8 cellular contexts compared by ENCODE assay signal in genomic region chr20:48831702-48832422, GRCh38. TPM values are rescaled to one million over a fixed set of nuclear protein-coding genes. Genes with fewer than 3 reads are reported as not detected.
DNase-seq lines count a peak whose midpoint lies in the region; ATAC-seq and TF ChIP-seq lines count a peak whose summit lies in the region.

No MANE protein-coding gene starts in this region.

- ATAC-seq in GM19023 (IDR thresholded peaks at IDR 0.05; ENCODE audit: unreplicated experiment) (no peak), GM18868 (IDR thresholded peaks at IDR 0.05; ENCODE audit: unreplicated experiment) (no peak)

- TF ChIP-seq CTCF in HFF-Myc (IDR thresholded peaks at IDR 0.05; ENCODE audit: low read depth, low read length, missing control alignments) (no peak), right atrium auricular region (IDR thresholded peaks at IDR 0.05) (no peak), GM13977 (IDR thresholded peaks at IDR 0.05; ENCODE audit: extremely low read depth, insufficient read depth, missing control alignments) (no peak)

- in situ Hi-C loops in GM13977 (cut with MboI; ENCODE audit: low pct_unique_long_range_greater_than_20kb, low sequenced_read_pairs, unreplicated experiment): no loop called here

- no peaks in the 10 kb centered on the region for H3K9me3 ChIP-seq in right atrium auricular region

- no peak overlapping the region for H3K4me3 ChIP-seq in HFF-Myc (replicated peaks; ENCODE audit: low read depth, low read length)
- H3K4me3 ChIP-seq in right atrium auricular region: no peak overlapping the region

- peak overlapping the region; percentile 0 to 26 for H3K27ac ChIP-seq in right atrium auricular region

- no peaks in the 10 kb centered on the region for H3K36me3 ChIP-seq in right atrium auricular region

- DNase-seq in HFF-Myc (ENCODE audit: extremely low read depth, low read depth) (peak; percentile 24), UCSD-AML1 (lab: John Stamatoyannopoulos, UW; ENCODE audit: unreplicated experiment) (peak; percentile 21), right atrium auricular region (ENCODE audit: low spot score) (peak; percentile 77), stromal cell of bone marrow (ENCODE audit: low read depth) (peak; percentile 76), NCI-H1417 treated with DMSO at 0.1 percent for 48 hours (lab: John Stamatoyannopoulos, UW) (no peak), GM13977 (ENCODE audit: low spot score) (no peak)

- no peaks in the 10 kb centered on the region for H3K27me3 ChIP-seq in right atrium auricular region

- H3K4me1 ChIP-seq in right atrium auricular region: peaks cover 0 to 26% of the 10 kb centered on the region in 2 donors

RNA-seq across cellular contexts. Expression of gene PREX1, which starts 4.1 kb away (rescaled TPM):
- 10 to 100 TPM; 11.5 to 21.7 TPM for total RNA-seq in right atrium auricular region

Comparison
In these comparisons a context has a peak if more than half of its experiments do, and no peak if none do; other contexts are left out.
1. DNase-seq: peak in HFF-Myc (single experiment), UCSD-AML1 (single experiment), right atrium auricular region (single experiment) and stromal cell of bone marrow (single experiment); none in NCI-H1417 treated with DMSO at 0.1 percent for 48 hours (single experiment) and GM13977 (single experiment).